22 cellular contexts compared by ENCODE assay signal in the genomic region with DNA sequence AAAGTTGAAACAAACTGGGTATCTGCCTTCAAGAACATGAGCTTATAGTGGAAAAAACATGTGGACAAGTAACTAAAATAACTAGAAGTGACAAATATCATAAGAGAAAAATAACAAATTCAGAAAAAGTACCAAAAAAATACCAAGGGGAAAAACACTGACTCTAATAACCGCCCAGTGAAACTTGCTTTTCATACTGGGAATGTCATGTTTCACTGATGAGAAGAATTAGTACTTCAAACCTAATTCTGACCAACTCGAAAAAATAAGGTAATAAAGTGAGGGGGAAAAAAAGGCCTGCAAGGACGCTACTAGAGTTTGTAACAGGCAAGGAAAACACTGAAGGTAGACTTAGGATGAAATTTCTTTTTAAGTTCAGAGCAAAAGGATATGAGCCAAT.
DNase-seq lines count a peak whose midpoint lies in the region; ATAC-seq and TF ChIP-seq lines count a peak whose summit lies in the region.
"Had no signal": no experiment of that assay in that cellular context is flagged by ENCODE, and none has a peak within 500 bp of the region (broad histone marks: within the 10 kb centered on the region; RNA-seq: fewer than 3 reads in every experiment).

No MANE protein-coding gene starts in this region.

- no peaks in the 10 kb centered on the region for H3K27me3 ChIP-seq in left ventricle myocardium inferior (ENCODE audit: low read depth)
- H3K27me3 ChIP-seq in gastroesophageal sphincter = no peaks in the 10 kb centered on the region

- H3K27me3 Mint-ChIP-seq in activated naive CD4-positive, alpha-beta T cell treated with anti-CD3 and anti-CD28 coated beads, Interleukin-2, amount 10 ng/mL, durations not matched to agents 7 days and 5 days = no peaks in the 10 kb centered on the region
- no peaks in the 10 kb centered on the region for H3K27me3 Mint-ChIP-seq in activated CD8-positive, alpha-beta T cell treated with anti-CD3 and anti-CD28 coated beads for 36 hours
- H3K27me3 Mint-ChIP-seq: B cell had no signal

- no peaks in the 10 kb centered on the region for H3K9me3 Mint-ChIP-seq in activated naive CD4-positive, alpha-beta T cell treated with anti-CD3 and anti-CD28 coated beads, Interleukin-2, amount 10 ng/mL, durations not matched to agents 7 days and 5 days
- no peaks in the 10 kb centered on the region for H3K9me3 Mint-ChIP-seq in activated CD8-positive, alpha-beta T cell treated with anti-CD3 and anti-CD28 coated beads for 36 hours

- peak; percentile 60 for ATAC-seq in GM21717 (IDR thresholded peaks at IDR 0.05; ENCODE audit: unreplicated experiment)
- peak; percentile 61 for ATAC-seq in HG03432 (IDR thresholded peaks at IDR 0.05; ENCODE audit: unreplicated experiment)
- no peak for ATAC-seq in activated CD8-positive, alpha-beta T cell treated with anti-CD3 and anti-CD28 coated beads for 36 hours
- ATAC-seq in gastroesophageal sphincter = no peak

- TF ChIP-seq EP300 in gastroesophageal sphincter (IDR thresholded peaks at IDR 0.05) = no peak

- TF ChIP-seq CTCF in activated CD8-positive, alpha-beta T cell treated with anti-CD3 and anti-CD28 coated beads for 36 hours (IDR thresholded peaks at IDR 0.05) = no peak
- no peak for TF ChIP-seq CTCF in left ventricle myocardium inferior (IDR thresholded peaks at IDR 0.05; ENCODE audit: borderline replicate concordance)
- no peak for TF ChIP-seq CTCF in gastroesophageal sphincter (IDR thresholded peaks at IDR 0.05)

- 93 to 96% methylated on average over 3 of the region's 3 CpGs for WGBS in gastroesophageal sphincter (ENCODE audit: low coverage in 1 of 2), 2 donors

- no peak overlapping the region for H3K27ac ChIP-seq in left ventricle myocardium inferior (replicated peaks)
- H3K27ac ChIP-seq in gastroesophageal sphincter = no peak overlapping the region
- H3K27ac ChIP-seq: 22Rv1, KMS-11 had no signal

- H3K4me1 ChIP-seq in left ventricle myocardium inferior (no peaks in the 10 kb centered on the region), gastroesophageal sphincter (no peaks in the 10 kb centered on the region)

- TF ChIP-seq POLR2A in gastroesophageal sphincter (IDR thresholded peaks at IDR 0.05) = no peak

- H3K4me3 ChIP-seq in left ventricle myocardium inferior (no peak overlapping the region), gastroesophageal sphincter (no peak overlapping the region)

- DNase-seq in activated naive CD4-positive, alpha-beta T cell treated with anti-CD3 and anti-CD28 coated beads, Interleukin-2, amount 10 ng/mL, durations not matched to agents 7 days and 5 days = no peak
- DNase-seq in activated naive CD4-positive, alpha-beta T cell treated with Interleukin-2 at 50 U/mL for 16 hours = no peak
- no peak for DNase-seq in activated CD8-positive, alpha-beta T cell treated with anti-CD3 and anti-CD28 coated beads for 36 hours
- DNase-seq in left ventricle myocardium inferior (no peak), hepatic stellate cell (ENCODE audit: low spot score) (no peak)
- DNase-seq: COR-L47, DMS 273 treated with DMSO at 0.1 percent for 48 hours, DND-41, MV-4-11, NCI-H1694 treated with DMSO at 0.1 percent for 48 hours, NCI-H2107, NCI-H2227 treated with DMSO at 0.1 percent for 48 hours, NCI-H524, NCI-H82, SHP77, SK-N-SH had no signal

- H3K27ac Mint-ChIP-seq in activated naive CD4-positive, alpha-beta T cell treated with anti-CD3 and anti-CD28 coated beads, Interleukin-2, amount 10 ng/mL, durations not matched to agents 7 days and 5 days = peak overlapping the region; percentile 9
- no peak overlapping the region for H3K27ac Mint-ChIP-seq in activated CD8-positive, alpha-beta T cell treated with anti-CD3 and anti-CD28 coated beads for 36 hours
- H3K27ac Mint-ChIP-seq: B cell had no signal

- H3K9me3 ChIP-seq in left ventricle myocardium inferior (replicated peaks) = peaks cover 5% of the 10 kb centered on the region
- no peaks in the 10 kb centered on the region for H3K9me3 ChIP-seq in gastroesophageal sphincter

- H3K4me1 Mint-ChIP-seq in activated naive CD4-positive, alpha-beta T cell treated with anti-CD3 and anti-CD28 coated beads, Interleukin-2, amount 10 ng/mL, durations not matched to agents 7 days and 5 days = no peaks in the 10 kb centered on the region
- H3K4me1 Mint-ChIP-seq in activated CD8-positive, alpha-beta T cell treated with anti-CD3 and anti-CD28 coated beads for 36 hours (ENCODE audit: low read depth) = no peaks in the 10 kb centered on the region
- H3K4me1 Mint-ChIP-seq: B cell had no signal

- H3K36me3 Mint-ChIP-seq in activated naive CD4-positive, alpha-beta T cell treated with anti-CD3 and anti-CD28 coated beads, Interleukin-2, amount 10 ng/mL, durations not matched to agents 7 days and 5 days = peaks cover 25% of the 10 kb centered on the region
- H3K36me3 Mint-ChIP-seq in activated CD8-positive, alpha-beta T cell treated with anti-CD3 and anti-CD28 coated beads for 36 hours (ENCODE audit: low read depth) = peaks cover 30% of the 10 kb centered on the region

- POLR2A ChIA-PET in activated CD8-positive, alpha-beta T cell treated with anti-CD3 and anti-CD28 coated beads for 36 hours (lab: Charles Lee) = no interaction called here

- CTCF ChIA-PET in activated naive CD4-positive, alpha-beta T cell treated with anti-CD3 and anti-CD28 coated beads, Interleukin-2, amount 10 ng/mL, durations not matched to agents 7 days and 5 days (lab: Charles Lee) = no interaction called here
- CTCF ChIA-PET in activated CD8-positive, alpha-beta T cell treated with anti-CD3 and anti-CD28 coated beads for 36 hours (lab: Charles Lee) = no interaction called here

- intact Hi-C loops in activated CD8-positive, alpha-beta T cell treated with anti-CD3 and anti-CD28 coated beads for 36 hours (cut with micrococcal nuclease) = no loop called here
- intact Hi-C loops in left ventricle myocardium inferior (cut with micrococcal nuclease) = no loop called here

- no peak overlapping the region for H3K4me3 Mint-ChIP-seq in activated naive CD4-positive, alpha-beta T cell treated with anti-CD3 and anti-CD28 coated beads, Interleukin-2, amount 10 ng/mL, durations not matched to agents 7 days and 5 days
- no peak overlapping the region for H3K4me3 Mint-ChIP-seq in activated CD8-positive, alpha-beta T cell treated with anti-CD3 and anti-CD28 coated beads for 36 hours
- H3K4me3 Mint-ChIP-seq: B cell had no signal

- peaks cover 34% of the 10 kb centered on the region for H3K36me3 ChIP-seq in left ventricle myocardium inferior
- peaks cover 0 to 51% of the 10 kb centered on the region in 2 donors for H3K36me3 ChIP-seq in gastroesophageal sphincter

Comparison
In these comparisons a context has a peak if more than half of its experiments do, and no peak if none do; other contexts are left out.
1. ATAC-seq: peak in GM21717 (single experiment) and HG03432 (single experiment); none in activated CD8-positive, alpha-beta T cell treated with anti-CD3 and anti-CD28 coated beads for 36 hours (single experiment) and gastroesophageal sphincter (single experiment).